ENCODE assay signal across 22 cellular contexts in the genomic region with DNA sequence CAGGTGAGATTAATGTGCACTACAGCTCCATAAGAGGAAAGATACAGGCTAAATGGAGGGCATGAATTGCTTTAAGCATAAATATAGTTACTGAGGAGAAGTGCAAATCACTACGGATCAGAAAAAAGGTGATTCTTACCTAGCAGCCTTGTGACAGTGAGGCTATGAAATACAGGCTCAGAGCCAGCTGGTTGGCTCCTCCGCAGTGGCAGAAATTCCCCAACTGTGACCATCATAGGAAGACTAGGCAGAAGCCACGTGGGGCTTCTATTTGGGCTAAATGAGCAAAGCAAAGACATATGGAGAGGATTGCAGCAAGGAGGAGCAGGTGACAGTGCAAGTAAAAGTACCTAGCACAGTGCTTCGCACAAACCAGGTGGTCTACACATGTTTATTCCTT. TPM values are rescaled to one million over a fixed set of nuclear protein-coding genes. Genes with fewer than 3 reads are reported as not detected.
"Had no signal": no experiment of that assay in that cellular context is flagged by ENCODE, and none has a peak within 500 bp of the region (broad histone marks: within the 10 kb centered on the region; RNA-seq: fewer than 3 reads in every experiment).

No MANE protein-coding gene starts in this region.

- H3K9me3 Mint-ChIP-seq: mesothelial cell of epicardium; natural killer cell; nephron progenitor cell; neural progenitor cell; stimulated activated memory B cell treated with anti-CD40 and anti-IgM and Interleukin-4, amounts not matched to agents 10 μg/mL and 1 μg/mL and 100 μg/mL, for 72 hours had no signal

- ATAC-seq: left colon; natural killer cell; stimulated activated memory B cell treated with anti-CD40 and anti-IgM and Interleukin-4, amounts not matched to agents 10 μg/mL and 1 μg/mL and 100 μg/mL, for 72 hours had no signal

- H3K4me1 Mint-ChIP-seq: mesothelial cell of epicardium; naive B cell; natural killer cell; stimulated activated memory B cell treated with anti-CD40 and anti-IgM and Interleukin-4, amounts not matched to agents 10 μg/mL and 1 μg/mL and 100 μg/mL, for 72 hours had no signal

- H3K27ac Mint-ChIP-seq: mesothelial cell of epicardium; naive B cell; natural killer cell; nephron progenitor cell; neural progenitor cell; progenitor cell of endocrine pancreas; stimulated activated memory B cell treated with anti-CD40 and anti-IgM and Interleukin-4, amounts not matched to agents 10 μg/mL and 1 μg/mL and 100 μg/mL, for 72 hours had no signal

- H3K4me3 Mint-ChIP-seq: mesothelial cell of epicardium; naive B cell; natural killer cell; nephron progenitor cell; neural progenitor cell; stimulated activated memory B cell treated with anti-CD40 and anti-IgM and Interleukin-4, amounts not matched to agents 10 μg/mL and 1 μg/mL and 100 μg/mL, for 72 hours had no signal

- DNase-seq: islet precursor cell; kidney glomerular epithelial cell; left colon; left ventricle myocardium inferior; mesendoderm; naive B cell; natural killer cell; nephron progenitor cell; occipital lobe; stimulated activated CD4-positive, alpha-beta T cell treated with anti-CD3 and anti-CD28 coated beads, Interleukin-1b, Interleukin-23, amount 100 ng/mL, for 48 hours; stimulated activated CD4-positive, alpha-beta T cell treated with anti-CD3 and anti-CD28 coated beads, Interleukin-2, amount 100 ng/mL, for 48 hours; stimulated activated CD4-positive, alpha-beta T cell treated with anti-CD3 and anti-CD28 coated beads, Interleukin-4, amount 100 ng/mL, for 4 hours; stimulated activated CD8-positive, alpha-beta memory T cell treated with anti-CD3 and anti-CD28 coated beads, Interleukin-4, amount 100 ng/mL, for 48 hours; stimulated activated naive CD4-positive, alpha-beta T cell treated with Interleukin-2 at 50 U/mL for 16 hours; stomach; testis; transverse colon; upper lobe of left lung had no signal

RNA-seq across cellular contexts. Expression of gene CDO1, which starts 40.5 kb away (rescaled TPM):
- total RNA-seq: natural killer cell had no signal
